10 cellular contexts compared by ENCODE assay signal in genomic region chr10:775245-776075, GRCh38.
DNase-seq lines count a peak whose midpoint lies in the region; ATAC-seq and TF ChIP-seq lines count a peak whose summit lies in the region.
"Had no signal": no experiment of that assay in that cellular context is flagged by ENCODE, and none has a peak within 500 bp of the region (broad histone marks: within the 10 kb centered on the region; RNA-seq: fewer than 3 reads in every experiment).

No MANE protein-coding gene starts in this region.

- H2AFZ ChIP-seq in IMR-90 (replicated peaks; ENCODE audit: low read length, poor library complexity), result peak overlapping the region; percentile 58
- H2AFZ ChIP-seq in hepatocyte, result no peak overlapping the region

- H2BK20ac ChIP-seq in IMR-90 (ENCODE audit: low read depth, low read length), result no peak overlapping the region

- in situ Hi-C loops in IMR-90 (cut with MboI; ENCODE audit: low sequenced_read_pairs), result no loop called here

- no peak for TF ChIP-seq CTCF in IMR-90 (conservative IDR thresholded peaks at IDR 0.05; ENCODE audit: low read depth, low read length)
- no peak for TF ChIP-seq CTCF in cardiac fibroblast (IDR thresholded peaks at IDR 0.05; ENCODE audit: low read depth, low read length)
- TF ChIP-seq CTCF in hepatocyte (IDR thresholded peaks at IDR 0.05; ENCODE audit: poor library complexity), result no peak

- H4K91ac ChIP-seq in IMR-90 (ENCODE audit: insufficient read depth, low read depth, low read length), result no peak overlapping the region

- POLR2A ChIA-PET in IMR-90 (lab: Charles Lee; ENCODE audit: unreplicated experiment), result no interaction called here

- H3K18ac ChIP-seq in IMR-90 (ENCODE audit: low read depth, low read length), result no peak overlapping the region

- BruUV-seq in IMR-90 (replicated peaks; lab: Mats Ljungman, UMichigan), result no TSS peak

- H3K9me1 ChIP-seq in IMR-90 (ENCODE audit: insufficient read depth, low read length), result no peaks in the 10 kb centered on the region

- H3K27me3 ChIP-seq in BLaER1 treated with 17β-estradiol and CSF1 and Interleukin-3, amounts not matched to agents 10 nM and 100 nM, result peaks cover 0 to 80% (median 6%) of the 10 kb centered on the region in 11 experiments; a peak in 11 of 22 replicates
- H3K27me3 ChIP-seq in IMR-90 (ENCODE audit: control insufficient read depth, insufficient read depth, low read length) (peaks cover 6% of the 10 kb centered on the region; the same call in 1 of the 2 replicates), hepatocyte (no peaks in the 10 kb centered on the region)

- H4K8ac ChIP-seq in IMR-90 (ENCODE audit: low read depth in 2 of 2, low read length in 2 of 2), result no peak overlapping the region

- H2BK120ac ChIP-seq in IMR-90 (ENCODE audit: low read depth, low read length), result no peak overlapping the region

- no peak overlapping the region for H2BK5ac ChIP-seq in IMR-90 (ENCODE audit: low read depth, low read length, poor library complexity, severe bottlenecking)

- no peaks in the 10 kb centered on the region for H3K79me1 ChIP-seq in IMR-90 (ENCODE audit: low read depth in 1 of 2, low read length in 2 of 2)

- CTCF ChIA-PET in IMR-90 (lab: Yijun Ruan, JAX), result no interaction called here

- intact Hi-C loops in IMR-90 (cut with micrococcal nuclease), result no loop called here

- H3K9me2 ChIP-seq in hepatocyte (replicated peaks; ENCODE audit: insufficient read depth), result no peaks in the 10 kb centered on the region

- TF ChIP-seq RAD21 in IMR-90 (IDR thresholded peaks at IDR 0.05; ENCODE audit: low read length), result no peak

- dilution Hi-C loops in IMR-90 (cut with HindIII; ENCODE audit: low sequenced_read_pairs, unreplicated experiment), result no loop called here

- peaks cover 7 to 28% (median 18%) of the 10 kb centered on the region in 11 experiments; a peak in 20 of 22 replicates for H3K9me3 ChIP-seq in BLaER1 treated with 17β-estradiol and CSF1 and Interleukin-3, amounts not matched to agents 10 nM and 100 nM (replicated peaks in 1 of 11)
- H3K9me3 ChIP-seq in IMR-90 (ENCODE audit: control insufficient read depth, insufficient read depth, low read length) (peaks cover 5% of the 10 kb centered on the region), hepatocyte (ENCODE audit: low read depth) (no peaks in the 10 kb centered on the region)

- no peak overlapping the region for H3K23ac ChIP-seq in IMR-90 (ENCODE audit: low read depth, low read length)

- H2BK15ac ChIP-seq in IMR-90 (ENCODE audit: low read depth, low read length), result no peak overlapping the region

- H3K79me2 ChIP-seq in hepatocyte, result no peaks in the 10 kb centered on the region

- no peak overlapping the region for H4K5ac ChIP-seq in IMR-90 (ENCODE audit: low read depth, low read length)

- no peak overlapping the region for H2AK5ac ChIP-seq in IMR-90 (ENCODE audit: low read depth, low read length)

- peak overlapping the region; percentile 40 to 83 (median 74) for H3K4me2 ChIP-seq in BLaER1 treated with 17β-estradiol and CSF1 and Interleukin-3, amounts not matched to agents 10 nM and 100 nM
- H3K4me2 ChIP-seq in IMR-90 (ENCODE audit: low read depth, low read length), result no peak overlapping the region
- H3K4me2 ChIP-seq in hepatocyte, result no peak overlapping the region

- no peak for TF ChIP-seq POLR2A in IMR-90 (IDR thresholded peaks at IDR 0.05; ENCODE audit: low read depth, low read length)

- peak; percentile 25 for DNase-seq in IMR-90
- peak; percentile 31 to 40 for DNase-seq in cardiac fibroblast (ENCODE audit: low read depth in 2 of 2)
- peak; percentile 64 for DNase-seq in occipital lobe (lab: John Stamatoyannopoulos, UW)
- DNase-seq in NCI-H1105 treated with DMSO at 0.1 percent for 48 hours (lab: John Stamatoyannopoulos, UW), result no peak
- DNase-seq in hepatocyte (ENCODE audit: low spot score), result no peak
- DNase-seq: activated CD4-positive, alpha-beta T cell treated with anti-CD3 and anti-CD28 coated beads for 48 hours; HCEC 1CT had no signal

- H3K4ac ChIP-seq in IMR-90 (ENCODE audit: low read depth, low read length), result no peak overlapping the region

- H2AK9ac ChIP-seq in IMR-90 (replicated peaks; ENCODE audit: low read depth, low read length, poor library complexity), result peak overlapping the region; percentile 88

- no peaks in the 10 kb centered on the region for H3K36me3 ChIP-seq in BLaER1 treated with 17β-estradiol and CSF1 and Interleukin-3, amounts not matched to agents 10 nM and 100 nM
- H3K36me3 ChIP-seq in IMR-90 (ENCODE audit: control insufficient read depth, insufficient read depth, low read length) (no peaks in the 10 kb centered on the region), hepatocyte (replicated peaks; ENCODE audit: insufficient read depth, low read depth) (no peaks in the 10 kb centered on the region)

- H3K56ac ChIP-seq in IMR-90 (ENCODE audit: extremely low read depth, insufficient read depth, low read length), result no peak overlapping the region

- 91% methylated on average over 23 of the region's 38 CpGs; no CpG with 5 or more reads in 1 of the 2 experiments for WGBS in IMR-90 (ENCODE audit: extremely low coverage in 2 of 2, insufficient read length in 1 of 2), 2 experiments
- WGBS in hepatocyte (ENCODE audit: low lambda C conversion rate, missing lambda C conversion rate), result 90% methylated on average over 38 of the region's 38 CpGs

- H3K27ac ChIP-seq in BLaER1 treated with 17β-estradiol and CSF1 and Interleukin-3, amounts not matched to agents 10 nM and 100 nM, result no peak overlapping the region
- no peak overlapping the region for H3K27ac ChIP-seq in IMR-90 (ENCODE audit: insufficient read depth, low read length)
- H3K27ac ChIP-seq in hepatocyte, result no peak overlapping the region

- H3K9ac ChIP-seq in BLaER1 treated with 17β-estradiol and CSF1 and Interleukin-3, amounts not matched to agents 10 nM and 100 nM, result no peak overlapping the region
- H3K9ac ChIP-seq in IMR-90 (ENCODE audit: low read depth, low read length), result no peak overlapping the region

- peaks cover 0 to 43% (median 0%) of the 10 kb centered on the region in 11 experiments; a peak in 7 of 22 replicates for H4K20me1 ChIP-seq in BLaER1 treated with 17β-estradiol and CSF1 and Interleukin-3, amounts not matched to agents 10 nM and 100 nM
- H4K20me1 ChIP-seq in IMR-90 (ENCODE audit: insufficient read depth, low read length) (no peaks in the 10 kb centered on the region), hepatocyte (ENCODE audit: insufficient read depth, poor library complexity, severe bottlenecking) (no peaks in the 10 kb centered on the region)

- H3K4me3 ChIP-seq in BLaER1 treated with 17β-estradiol and CSF1 and Interleukin-3, amounts not matched to agents 10 nM and 100 nM, result no peak overlapping the region
- H3K4me3 ChIP-seq in IMR-90 (ENCODE audit: insufficient read depth, low read depth, low read length) (no peak overlapping the region), cardiac fibroblast (replicated peaks in 1 of 2; ENCODE audit: low read depth in 2 of 2, low read length in 2 of 2) (no peak overlapping the region), hepatocyte (no peak overlapping the region)

- H3K4me1 ChIP-seq in BLaER1 treated with 17β-estradiol and CSF1 and Interleukin-3, amounts not matched to agents 10 nM and 100 nM, result peaks cover 12 to 27% (median 19%) of the 10 kb centered on the region in 10 experiments
- H3K4me1 ChIP-seq in IMR-90 (ENCODE audit: control insufficient read depth, insufficient read depth, low read length) (peaks cover 2% of the 10 kb centered on the region), hepatocyte (ENCODE audit: insufficient read depth) (no peaks in the 10 kb centered on the region)

- no peak overlapping the region for H3K14ac ChIP-seq in IMR-90 (replicated peaks; ENCODE audit: low read depth, low read length)

- ATAC-seq in IMR-90 (ENCODE audit: low read depth) (peak; percentile 72), GM21515 (IDR thresholded peaks at IDR 0.05; ENCODE audit: unreplicated experiment) (no peak), HG03097 (IDR thresholded peaks at IDR 0.05; ENCODE audit: low FRiP score, unreplicated experiment) (no peak)

TF ChIP-seq in IMR-90, 13 proteins besides CTCF, POLR2A, EP300 and RAD21:
- TF ChIP-seq RFX5 (IDR thresholded peaks at IDR 0.05; ENCODE audit: low read depth, low read length), result no peak
- TF ChIP-seq MAFK (IDR thresholded peaks at IDR 0.05; ENCODE audit: low read depth, low read length), result no peak
- no peak for TF ChIP-seq ELK1 (IDR thresholded peaks at IDR 0.05; ENCODE audit: borderline replicate concordance, low read depth, low read length)
- TF ChIP-seq USF2 (IDR thresholded peaks at IDR 0.05; ENCODE audit: low read depth, low read length), result no peak
- TF ChIP-seq CEBPB (IDR thresholded peaks at IDR 0.05; ENCODE audit: low read depth, low read length), result no peak

Comparison
In these comparisons a context has a peak if more than half of its experiments do, and no peak if none do; other contexts are left out.
1. H3K4me2 ChIP-seq: peak in BLaER1 treated with 17β-estradiol and CSF1 and Interleukin-3, amounts not matched to agents 10 nM and 100 nM (11 of 11); none in IMR-90 (single experiment) and hepatocyte (single experiment).
2. DNase-seq: peak in IMR-90 (single experiment), cardiac fibroblast (2 of 2) and occipital lobe (single experiment); none in NCI-H1105 treated with DMSO at 0.1 percent for 48 hours (single experiment) and hepatocyte (single experiment).